ENCODE assay signal across 28 cellular contexts in genomic region chr22:35611200-35611890, GRCh38. TPM values are rescaled to one million over a fixed set of nuclear protein-coding genes. Genes with fewer than 3 reads are reported as not detected.
DNase-seq lines count a peak whose midpoint lies in the region; ATAC-seq and TF ChIP-seq lines count a peak whose summit lies in the region.
"Had no signal": no experiment of that assay in that cellular context is flagged by ENCODE, and none has a peak within 500 bp of the region (broad histone marks: within the 10 kb centered on the region; RNA-seq: fewer than 3 reads in every experiment).

No MANE protein-coding gene starts in this region.

- peak; percentile 37 for DNase-seq in activated naive CD8-positive, alpha-beta T cell treated with anti-CD3 and anti-CD28 coated beads, Interleukin-2, amount 10 ng/mL, durations not matched to agents 7 days and 5 days
- no peak for DNase-seq in activated naive CD8-positive, alpha-beta T cell treated with anti-CD3 and anti-CD28 coated beads for 36 hours
- DNase-seq in activated naive CD8-positive, alpha-beta T cell treated with anti-CD3 and anti-CD28 coated beads, Interleukin-2, amount 50 U/mL, for 24 hours, result peak; percentile 12
- peak; percentile 49 for DNase-seq in posterior vena cava (ENCODE audit: low spot score)
- DNase-seq in body of pancreas, result no peak
- no peak for DNase-seq in esophagus squamous epithelium (lab: John Stamatoyannopoulos, UW)
- DNase-seq in stimulated activated CD4-positive, alpha-beta T cell treated with anti-CD3 and anti-CD28 coated beads, Interleukin-4, amount 100 ng/mL, for 1 hour, result no peak
- DNase-seq: activated CD4-positive, alpha-beta T cell treated with anti-CD3 and anti-CD28 coated beads, Interleukin-2, amount 50 U/mL, for 4 hours; activated naive CD4-positive, alpha-beta T cell treated with Interleukin-2 at 50 U/mL for 16 hours; amygdala; caudate nucleus; COR-L47; H7; kidney glomerular epithelial cell; NCI-H1105 treated with DMSO at 0.1 percent for 48 hours; NCI-H2029; NCI-H2227 treated with DMSO at 0.1 percent for 48 hours; NCI-H748 treated with DMSO at 0.1 percent for 48 hours; stimulated activated CD4-positive, alpha-beta T cell treated with anti-CD3 and anti-CD28 coated beads, Interleukin-2, amount 100 ng/mL, for 48 hours; stimulated activated naive CD4-positive, alpha-beta T cell treated with Interleukin-2 at 50 U/mL for 16 hours; T1000 had no signal

- POLR2A ChIA-PET in activated naive CD8-positive, alpha-beta T cell treated with anti-CD3 and anti-CD28 coated beads, Interleukin-2, amount 10 ng/mL, durations not matched to agents 7 days and 5 days (lab: Charles Lee), result interaction anchor here (0.5 kb wide), 1 partner anchor 15 kb away, joined by 3 read pairs; no protein-coding TSS in a partner anchor
- POLR2A ChIA-PET in HEK293 (lab: Yijun Ruan, JAX), result interaction anchor here (0.5 to 1.2 kb wide), 2 partner anchors 10 to 919 kb away, joined by 3 to 7 read pairs; no protein-coding TSS in a partner anchor

- CTCF ChIA-PET in HEK293 (lab: Yijun Ruan, JAX), result interaction anchor here (0.8 kb wide), 1 partner anchor 16 kb away, joined by 3 read pairs; no protein-coding TSS in a partner anchor

- peaks cover 20% of the 10 kb centered on the region for H3K27me3 Mint-ChIP-seq in activated naive CD8-positive, alpha-beta T cell treated with anti-CD3 and anti-CD28 coated beads, Interleukin-2, amount 10 ng/mL, durations not matched to agents 7 days and 5 days
- H3K27me3 Mint-ChIP-seq in activated naive CD8-positive, alpha-beta T cell treated with anti-CD3 and anti-CD28 coated beads for 36 hours, result peaks cover 16% of the 10 kb centered on the region
- peaks cover 28% of the 10 kb centered on the region for H3K27me3 Mint-ChIP-seq in activated naive CD8-positive, alpha-beta T cell treated with anti-CD3 and anti-CD28 coated beads, Interleukin-2, amount 50 U/mL, for 24 hours

- H3K9me3 ChIP-seq in HEK293 (ENCODE audit: control insufficient read depth, insufficient read depth, low read depth, low read length), result no peaks in the 10 kb centered on the region
- no peaks in the 10 kb centered on the region for H3K9me3 ChIP-seq in body of pancreas
- H3K9me3 ChIP-seq in esophagus squamous epithelium, result no peaks in the 10 kb centered on the region
- H3K9me3 ChIP-seq: A549, vagina had no signal

- intact Hi-C loops in posterior vena cava (cut with DNase I), result loop anchor here (5.0 to 10.0 kb wide), 2 partner anchors 179 to 257 kb away; no protein-coding TSS in a partner anchor
- intact Hi-C loops in body of pancreas (cut with DNase I), result no loop called here
- intact Hi-C loops in esophagus squamous epithelium (cut with DNase I), result no loop called here

- H3K4me1 Mint-ChIP-seq in activated naive CD8-positive, alpha-beta T cell treated with anti-CD3 and anti-CD28 coated beads, Interleukin-2, amount 10 ng/mL, durations not matched to agents 7 days and 5 days, result peaks cover 24% of the 10 kb centered on the region
- peaks cover 13% of the 10 kb centered on the region for H3K4me1 Mint-ChIP-seq in activated naive CD8-positive, alpha-beta T cell treated with anti-CD3 and anti-CD28 coated beads for 36 hours
- peaks cover 27% of the 10 kb centered on the region for H3K4me1 Mint-ChIP-seq in activated naive CD8-positive, alpha-beta T cell treated with anti-CD3 and anti-CD28 coated beads, Interleukin-2, amount 50 U/mL, for 24 hours
- H3K4me1 Mint-ChIP-seq: WTC11 had no signal

- H3K4me1 ChIP-seq in HEK293 (ENCODE audit: control insufficient read depth, insufficient read depth, low read length) (no peaks in the 10 kb centered on the region), body of pancreas (peaks cover 1% of the 10 kb centered on the region), esophagus squamous epithelium (peaks cover 0 to 3% (median 0%) of the 10 kb centered on the region in 3 donors)
- H3K4me1 ChIP-seq: vagina had no signal

- H3K4me3 Mint-ChIP-seq in activated naive CD8-positive, alpha-beta T cell treated with anti-CD3 and anti-CD28 coated beads, Interleukin-2, amount 10 ng/mL, durations not matched to agents 7 days and 5 days, result peak overlapping the region; percentile 50
- no peak overlapping the region for H3K4me3 Mint-ChIP-seq in activated naive CD8-positive, alpha-beta T cell treated with anti-CD3 and anti-CD28 coated beads for 36 hours
- no peak overlapping the region for H3K4me3 Mint-ChIP-seq in activated naive CD8-positive, alpha-beta T cell treated with anti-CD3 and anti-CD28 coated beads, Interleukin-2, amount 50 U/mL, for 24 hours
- H3K4me3 Mint-ChIP-seq: WTC11 had no signal

- ATAC-seq in activated naive CD8-positive, alpha-beta T cell treated with anti-CD3 and anti-CD28 coated beads, Interleukin-2, amount 10 ng/mL, durations not matched to agents 7 days and 5 days (ENCODE audit: low read depth), result peak; percentile 58
- ATAC-seq in activated naive CD8-positive, alpha-beta T cell treated with anti-CD3 and anti-CD28 coated beads, Interleukin-2, amount 50 U/mL, for 24 hours, result peak; percentile 63
- no peak for ATAC-seq in body of pancreas
- ATAC-seq: A549, WTC11 had no signal

- no peak for TF ChIP-seq CTCF in HEK293 (tag by site-specific recombination; IDR thresholded peaks at IDR 0.05)
- no peak for TF ChIP-seq CTCF in body of pancreas (IDR thresholded peaks at IDR 0.05)
- no peak for TF ChIP-seq CTCF in esophagus squamous epithelium (IDR thresholded peaks at IDR 0.05)

- no peaks in the 10 kb centered on the region for H3K9me3 Mint-ChIP-seq in activated naive CD8-positive, alpha-beta T cell treated with anti-CD3 and anti-CD28 coated beads, Interleukin-2, amount 10 ng/mL, durations not matched to agents 7 days and 5 days
- H3K9me3 Mint-ChIP-seq in activated naive CD8-positive, alpha-beta T cell treated with anti-CD3 and anti-CD28 coated beads for 36 hours, result no peaks in the 10 kb centered on the region
- no peaks in the 10 kb centered on the region for H3K9me3 Mint-ChIP-seq in activated naive CD8-positive, alpha-beta T cell treated with anti-CD3 and anti-CD28 coated beads, Interleukin-2, amount 50 U/mL, for 24 hours
- H3K9me3 Mint-ChIP-seq: WTC11 had no signal

- H3K27me3 ChIP-seq in body of pancreas (no peaks in the 10 kb centered on the region), esophagus squamous epithelium (peaks cover 0 to 7% (median 0%) of the 10 kb centered on the region in 4 donors)
- H3K27me3 ChIP-seq: vagina had no signal

- H3K27ac ChIP-seq in HEK293 (ENCODE audit: extremely low read depth, low read depth, low read length) (no peak overlapping the region), body of pancreas (no peak overlapping the region), esophagus squamous epithelium (no peak overlapping the region)
- H3K27ac ChIP-seq: vagina had no signal

- WGBS in body of pancreas, 2 donors, result 78 to 83% methylated on average over 5 to 6 of the region's 6 CpGs
- 80 to 88% methylated on average over 4 to 5 of the region's 6 CpGs for WGBS in esophagus squamous epithelium, 2 donors

- no peak overlapping the region for H3K4me3 ChIP-seq in HEK293 (ENCODE audit: low read depth, low read length)
- no peak overlapping the region for H3K4me3 ChIP-seq in body of pancreas
- H3K4me3 ChIP-seq in esophagus squamous epithelium, result no peak overlapping the region
- H3K4me3 ChIP-seq: A549, vagina had no signal

- H3K36me3 Mint-ChIP-seq in activated naive CD8-positive, alpha-beta T cell treated with anti-CD3 and anti-CD28 coated beads, Interleukin-2, amount 10 ng/mL, durations not matched to agents 7 days and 5 days, result no peaks in the 10 kb centered on the region
- no peaks in the 10 kb centered on the region for H3K36me3 Mint-ChIP-seq in activated naive CD8-positive, alpha-beta T cell treated with anti-CD3 and anti-CD28 coated beads for 36 hours
- no peaks in the 10 kb centered on the region for H3K36me3 Mint-ChIP-seq in activated naive CD8-positive, alpha-beta T cell treated with anti-CD3 and anti-CD28 coated beads, Interleukin-2, amount 50 U/mL, for 24 hours (ENCODE audit: low read depth)
- H3K36me3 Mint-ChIP-seq: WTC11 had no signal

- H3K27ac Mint-ChIP-seq in activated naive CD8-positive, alpha-beta T cell treated with anti-CD3 and anti-CD28 coated beads, Interleukin-2, amount 10 ng/mL, durations not matched to agents 7 days and 5 days, result peak overlapping the region; percentile 63
- H3K27ac Mint-ChIP-seq in activated naive CD8-positive, alpha-beta T cell treated with anti-CD3 and anti-CD28 coated beads for 36 hours, result no peak overlapping the region
- no peak overlapping the region for H3K27ac Mint-ChIP-seq in activated naive CD8-positive, alpha-beta T cell treated with anti-CD3 and anti-CD28 coated beads, Interleukin-2, amount 50 U/mL, for 24 hours
- H3K27ac Mint-ChIP-seq: progenitor cell of endocrine pancreas, WTC11 had no signal

- H3K36me3 ChIP-seq in HEK293 (ENCODE audit: control insufficient read depth in 2 of 2, insufficient read depth in 1 of 2, low read length in 2 of 2), result no peaks in the 10 kb centered on the region
- H3K36me3 ChIP-seq in body of pancreas (replicated peaks in 1 of 2; ENCODE audit: insufficient read depth in 1 of 2, low read depth in 2 of 2), result no peaks in the 10 kb centered on the region
- no peaks in the 10 kb centered on the region for H3K36me3 ChIP-seq in esophagus squamous epithelium
- H3K36me3 ChIP-seq: vagina had no signal

- no peak for TF ChIP-seq POLR2A in body of pancreas (IDR thresholded peaks at IDR 0.05)
- no peak for TF ChIP-seq POLR2A in esophagus squamous epithelium (IDR thresholded peaks at IDR 0.05)

TF ChIP-seq in HEK293, 187 proteins besides CTCF, POLR2A, EP300 and RAD21 (continues in another document):
- 0 out of 2 replicates have a peak, but pooled peaks have one; percentile 43 for TF ChIP-seq ZNF768 (tag by site-specific recombination; IDR thresholded peaks at IDR 0.05)

RNA-seq across cellular contexts. Expression of gene MB, which starts 5.8 kb away (rescaled TPM):
- not detected for total RNA-seq in activated naive CD8-positive, alpha-beta T cell treated with anti-CD3 and anti-CD28 coated beads, Interleukin-2, amount 10 ng/mL, durations not matched to agents 7 days and 5 days
- not detected for total RNA-seq in activated naive CD8-positive, alpha-beta T cell treated with anti-CD3 and anti-CD28 coated beads for 36 hours
- 1 to 10 TPM in 1 of 2 donors, not detected in 1; 2.3 TPM for total RNA-seq in posterior vena cava
- total RNA-seq in body of pancreas, result 1 to 10 TPM in 1 of 2 donors, not detected in 1; 1.3 TPM
- 10 to 100 TPM in 1 of 4 donors, 1 to 10 TPM in 1, under 1 TPM in 1, not detected in 1; 0.44 to 11.8 (median 5.4) TPM for total RNA-seq in esophagus squamous epithelium
- total RNA-seq: dermis microvascular lymphatic vessel endothelial cell, glomerular endothelial cell, progenitor cell of endocrine pancreas, vagina had no signal

RNA-seq across cellular contexts. Expression of gene APOL6, which starts 36.9 kb away (rescaled TPM):
- 10 to 100 TPM; 66.9 to 68.0 TPM for total RNA-seq in activated naive CD8-positive, alpha-beta T cell treated with anti-CD3 and anti-CD28 coated beads, Interleukin-2, amount 10 ng/mL, durations not matched to agents 7 days and 5 days
- total RNA-seq in activated naive CD8-positive, alpha-beta T cell treated with anti-CD3 and anti-CD28 coated beads for 36 hours, result 10 to 100 TPM; 54.9 to 55.8 TPM
- 10 to 100 TPM; 12.6 to 14.6 TPM for total RNA-seq in posterior vena cava
- total RNA-seq in body of pancreas, result 1 to 10 TPM; 6.0 to 7.9 TPM
- 10 to 100 TPM in 2 of 4 donors, 1 to 10 TPM in 2; 7.8 to 22.3 (median 9.5) TPM for total RNA-seq in esophagus squamous epithelium

Comparison
In these comparisons a context has a peak if more than half of its experiments do, and no peak if none do; other contexts are left out.
1. DNase-seq: peak in activated naive CD8-positive, alpha-beta T cell treated with anti-CD3 and anti-CD28 coated beads, Interleukin-2, amount 10 ng/mL, durations not matched to agents 7 days and 5 days (single experiment), activated naive CD8-positive, alpha-beta T cell treated with anti-CD3 and anti-CD28 coated beads, Interleukin-2, amount 50 U/mL, for 24 hours (single experiment) and posterior vena cava (single experiment); none in activated naive CD8-positive, alpha-beta T cell treated with anti-CD3 and anti-CD28 coated beads for 36 hours (single experiment), body of pancreas (0 of 4), esophagus squamous epithelium (single experiment) and stimulated activated CD4-positive, alpha-beta T cell treated with anti-CD3 and anti-CD28 coated beads, Interleukin-4, amount 100 ng/mL, for 1 hour (single experiment).
2. intact Hi-C loops: an anchor here in posterior vena cava (5.0 to 10.0 kb wide); none called in body of pancreas and esophagus squamous epithelium.